In genomic region chr1:112026501-112026900, GRCh38 we compare ENCODE assay signal across 21 cellular contexts. TPM values are rescaled to one million over a fixed set of nuclear protein-coding genes. Genes with fewer than 3 reads are reported as not detected.
"Had no signal": no experiment of that assay in that cellular context is flagged by ENCODE, and none has a peak within 500 bp of the region (broad histone marks: within the 10 kb centered on the region; RNA-seq: fewer than 3 reads in every experiment).

No MANE protein-coding gene starts in this region.

- DNase-seq: cortex of kidney; dermis blood vessel endothelial cell; effector CD4-positive, alpha-beta T cell; effector CD8-positive, alpha-beta T cell; effector memory CD4-positive, alpha-beta T cell; effector memory CD8-positive, alpha-beta T cell; endodermal cell; erythroblast; esophagus squamous epithelium; foreskin fibroblast; foreskin keratinocyte; foreskin melanocyte; gastrocnemius medialis; glutamatergic neuron; head of caudate nucleus; heart left ventricle; heart right ventricle; hippocampal formation had no signal

RNA-seq across cellular contexts. Expression of gene KCND3, which starts 37.0 kb away (rescaled TPM):
- total RNA-seq: endothelial cell of umbilical vein, epithelial cell of proximal tubule, glomerular endothelial cell had no signal
